9 cellular contexts compared by ENCODE assay signal in the genomic region with DNA sequence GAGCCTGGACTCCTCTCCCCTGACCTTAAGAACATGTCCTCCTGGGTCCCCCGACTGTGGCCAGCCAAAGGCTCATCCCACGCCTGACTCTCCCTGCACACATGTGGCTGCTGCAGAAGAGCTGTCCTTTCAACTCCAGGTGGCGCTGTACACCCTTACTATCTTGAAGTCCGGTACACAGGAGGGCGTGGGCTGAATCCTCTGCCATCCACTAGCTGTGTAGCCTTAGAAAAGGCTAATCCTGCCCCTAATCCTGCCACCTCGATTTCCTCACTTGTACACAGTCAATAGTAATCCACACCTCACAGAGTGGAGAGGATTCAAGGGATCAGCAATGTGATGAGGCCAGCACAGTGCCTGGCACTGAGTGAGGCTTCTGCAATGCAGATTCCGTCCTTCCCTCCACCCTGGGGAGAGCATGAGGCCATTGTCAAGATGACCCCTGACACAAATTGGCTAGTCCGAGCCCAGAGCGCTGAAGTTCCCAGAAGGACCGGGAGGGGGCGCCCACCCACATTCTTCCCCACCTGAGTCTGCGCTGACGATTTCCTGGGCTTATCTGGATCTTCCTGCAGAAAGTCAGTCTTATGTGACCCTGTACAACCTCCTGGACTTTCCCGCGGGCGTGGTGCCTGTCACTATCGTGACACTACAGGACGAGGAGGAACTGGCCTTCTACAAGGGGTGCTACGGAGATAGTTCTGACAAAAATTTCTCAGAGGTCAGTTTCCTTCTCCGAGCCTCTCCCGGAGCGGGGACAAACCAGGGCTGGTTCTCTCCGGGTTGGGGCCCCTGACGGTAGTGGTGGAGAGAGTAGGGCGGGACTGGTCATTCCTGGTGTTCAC. TPM values are rescaled to one million over a fixed set of nuclear protein-coding genes. Genes with fewer than 3 reads are reported as not detected.
DNase-seq lines count a peak whose midpoint lies in the region; ATAC-seq and TF ChIP-seq lines count a peak whose summit lies in the region.
"Had no signal": no experiment of that assay in that cellular context is flagged by ENCODE, and none has a peak within 500 bp of the region (broad histone marks: within the 10 kb centered on the region; RNA-seq: fewer than 3 reads in every experiment).

No MANE protein-coding gene starts in this region.

- peaks cover 25% of the 10 kb centered on the region for H3K4me1 ChIP-seq in OCI-LY3 (ENCODE audit: low read length)

- peak overlapping the region; percentile 90 to 91 for H3K4me3 Mint-ChIP-seq in activated T-cell treated with anti-CD3 and anti-CD28 coated beads, Interleukin-2, amount 50 U/mL, for 72 hours
- peak overlapping the region; percentile 70 to 77 (median 74) for H3K4me3 Mint-ChIP-seq in nephron

- H2AFZ ChIP-seq in OCI-LY3 (ENCODE audit: low read depth, low read length): peak overlapping the region; percentile 95; the same call in 1 of the 2 replicates

- H3K27ac ChIP-seq in HL-60 (replicated peaks) (peak overlapping the region; percentile 34; the same call in 1 of the 2 replicates), OCI-LY3 (ENCODE audit: low read length) (peak overlapping the region; percentile 33; the same call in 1 of the 2 replicates)

- H3K27me3 Mint-ChIP-seq in activated T-cell treated with anti-CD3 and anti-CD28 coated beads, Interleukin-2, amount 50 U/mL, for 72 hours (ENCODE audit: low read depth): peaks cover 38% of the 10 kb centered on the region
- H3K27me3 Mint-ChIP-seq in nephron (ENCODE audit: low read depth): peaks cover 74% of the 10 kb centered on the region

- peak overlapping the region; percentile 90 for H3K4me2 ChIP-seq in OCI-LY3 (ENCODE audit: low read length)

- CTCF ChIA-PET in BJ (lab: Yijun Ruan, JAX): interaction anchor here (0.7 to 8.8 kb wide), 30 partner anchors 9 to 622 kb away, joined by 3 to 139 read pairs (median 6); a partner anchor contains a TSS

- H3K9me3 ChIP-seq in OCI-LY3 (ENCODE audit: insufficient read depth, low read length): no peaks in the 10 kb centered on the region

- POLR2A ChIA-PET in BJ (lab: Charles Lee): no interaction called here

- peaks cover 7% of the 10 kb centered on the region for H3K4me1 Mint-ChIP-seq in activated T-cell treated with anti-CD3 and anti-CD28 coated beads, Interleukin-2, amount 50 U/mL, for 72 hours (ENCODE audit: low read depth)
- H3K4me1 Mint-ChIP-seq in nephron: peaks cover 9% of the 10 kb centered on the region

- H3K9ac ChIP-seq in OCI-LY3 (ENCODE audit: low read length): peak overlapping the region; percentile 66

- H3K27me3 ChIP-seq in BJ (ENCODE audit: control insufficient read depth, insufficient read depth, low read length): peaks cover 10% of the 10 kb centered on the region
- peaks cover 15% of the 10 kb centered on the region for H3K27me3 ChIP-seq in HL-60 (ENCODE audit: insufficient read depth, poor library complexity, severe bottlenecking)
- H3K27me3 ChIP-seq in OCI-LY3 (ENCODE audit: low read depth, low read length): no peaks in the 10 kb centered on the region; the same call in 1 of the 2 replicates

- DNase-seq in BJ (ENCODE audit: low read depth): no peak
- peak; percentile 65 to 82 for DNase-seq in HL-60 (ENCODE audit: low read depth in 1 of 2, low spot score in 1 of 2)
- peak; percentile 71 to 82 for DNase-seq in activated T-cell treated with anti-CD3 and anti-CD28 coated beads, Interleukin-2, amount 50 U/mL, for 72 hours
- DNase-seq in fibroblast of mammary gland (ENCODE audit: low read depth): peak; percentile 87
- peak; percentile 47 for DNase-seq in stimulated activated naive CD4-positive, alpha-beta T cell treated with Interleukin-2 at 50 U/mL for 16 hours (lab: John Stamatoyannopoulos, UW)

- H4K20me1 ChIP-seq in OCI-LY3 (ENCODE audit: insufficient read depth, low read length): no peaks in the 10 kb centered on the region

- H3K4me3 ChIP-seq in BJ (ENCODE audit: low read depth, low read length) (peak overlapping the region; percentile 41), HL-60 (replicated peaks; ENCODE audit: insufficient read depth, low read length) (peak overlapping the region; percentile 35), OCI-LY3 (ENCODE audit: low read length) (peak overlapping the region; percentile 76), fibroblast of mammary gland (ENCODE audit: control insufficient read depth, low read depth, low read length) (peak overlapping the region; percentile 46)

- H3K9me3 Mint-ChIP-seq in activated T-cell treated with anti-CD3 and anti-CD28 coated beads, Interleukin-2, amount 50 U/mL, for 72 hours: no peaks in the 10 kb centered on the region
- no peaks in the 10 kb centered on the region for H3K9me3 Mint-ChIP-seq in nephron

- H3K36me3 Mint-ChIP-seq in activated T-cell treated with anti-CD3 and anti-CD28 coated beads, Interleukin-2, amount 50 U/mL, for 72 hours (ENCODE audit: insufficient read depth in 2 of 2): no peaks in the 10 kb centered on the region
- no peaks in the 10 kb centered on the region for H3K36me3 Mint-ChIP-seq in nephron (ENCODE audit: low read depth)

- peak; percentile 93 for TF ChIP-seq CTCF in BJ (IDR thresholded peaks at IDR 0.05; ENCODE audit: insufficient read depth, low read depth, low read length)
- TF ChIP-seq CTCF in HL-60 (IDR thresholded peaks at IDR 0.05; ENCODE audit: insufficient read depth, low read length): peak; percentile 89
- TF ChIP-seq CTCF in OCI-LY3 (IDR thresholded peaks at IDR 0.05; ENCODE audit: low read depth, low read length): peak; percentile 76
- peak; percentile 84 for TF ChIP-seq CTCF in fibroblast of mammary gland (conservative IDR thresholded peaks at IDR 0.05; ENCODE audit: control insufficient read depth, insufficient read depth, low read depth, low read length)
- peak; percentile 93 to 95 (median 95) for TF ChIP-seq CTCF in nephron (IDR thresholded peaks at IDR 0.05; ENCODE audit: unreplicated experiment in 3 of 3)

- no peaks in the 10 kb centered on the region for H3K79me2 ChIP-seq in OCI-LY3 (ENCODE audit: low read length)

- ATAC-seq in GM19035 (IDR thresholded peaks at IDR 0.05; ENCODE audit: unreplicated experiment): peak; percentile 72
- ATAC-seq in activated T-cell treated with anti-CD3 and anti-CD28 coated beads, Interleukin-2, amount 50 U/mL, for 72 hours (replicated peaks in 1 of 2): peak; percentile 79 to 83

- H3K36me3 ChIP-seq in BJ (ENCODE audit: control insufficient read depth, insufficient read depth, low read length): no peaks in the 10 kb centered on the region
- no peaks in the 10 kb centered on the region for H3K36me3 ChIP-seq in OCI-LY3 (replicated peaks; ENCODE audit: low read depth, low read length)

- H3K27ac Mint-ChIP-seq in activated T-cell treated with anti-CD3 and anti-CD28 coated beads, Interleukin-2, amount 50 U/mL, for 72 hours: peak overlapping the region; percentile 26
- no peak overlapping the region for H3K27ac Mint-ChIP-seq in nephron

RNA-seq across cellular contexts. Expression of a gene that starts 47.1 kb away (rescaled TPM):
- not detected in 2 replicates for polyA plus RNA-seq in BJ (2011; rRNA removed)
- polyA minus RNA-seq in BJ (2011; rRNA and poly(A)+ RNA removed): not detected in 2 replicates
- under 1 TPM in 1 of 2 donors, not detected in 1; 0.37 TPM for total RNA-seq in activated T-cell treated with anti-CD3 and anti-CD28 coated beads, Interleukin-2, amount 50 U/mL, for 72 hours
- total RNA-seq: activated CD8-positive, alpha-beta memory T cell treated with anti-CD3 and anti-CD28 coated beads for 36 hours had no signal

RNA-seq across cellular contexts. Expression of a gene that starts 48.4 kb away (rescaled TPM):
- polyA plus RNA-seq in BJ (2011; rRNA removed): 1.3 and 1.8 TPM in 2 replicates
- polyA minus RNA-seq in BJ (2011; rRNA and poly(A)+ RNA removed): 1.3 and 1.7 TPM in 2 replicates
- 1 to 10 TPM; 5.1 to 8.8 TPM for total RNA-seq in activated T-cell treated with anti-CD3 and anti-CD28 coated beads, Interleukin-2, amount 50 U/mL, for 72 hours
